Comparison of ENCODE assay signal across 8 cellular contexts in the genomic region with DNA sequence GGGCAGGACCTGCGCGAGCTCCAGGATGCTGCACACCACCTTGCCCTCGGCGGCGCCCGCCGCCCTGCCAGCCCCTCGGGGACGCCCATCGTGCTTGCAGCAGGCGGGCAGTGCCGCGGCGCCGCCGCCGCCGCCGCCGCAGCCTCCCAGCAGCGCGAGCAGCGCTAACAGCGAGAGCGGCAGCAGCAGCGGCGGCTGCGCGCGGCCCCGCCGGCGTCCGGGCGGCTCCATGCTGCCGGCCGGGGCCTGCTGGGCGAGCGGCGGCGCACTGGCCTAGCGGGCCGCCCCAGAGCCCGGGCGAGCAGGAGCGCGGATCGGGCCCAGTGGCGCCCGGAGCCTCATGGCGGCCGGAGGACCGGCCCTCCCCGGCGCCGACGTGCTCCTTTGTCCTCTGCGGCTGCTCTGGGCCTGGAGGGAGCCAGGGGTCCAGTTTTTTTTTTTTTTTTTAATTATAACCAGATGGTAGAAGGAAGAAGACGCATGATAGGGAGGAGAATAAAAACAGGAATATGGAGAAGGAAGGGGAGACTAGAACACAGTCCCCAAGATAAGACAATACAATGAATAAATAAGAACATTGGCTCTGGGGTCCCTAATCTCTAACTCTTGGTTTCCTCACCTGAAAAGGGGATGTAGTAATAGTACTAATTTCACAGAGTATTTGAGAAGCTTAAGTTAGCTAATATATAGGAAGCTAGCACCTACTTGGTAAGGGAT. TPM values are rescaled to one million over a fixed set of nuclear protein-coding genes. Genes with fewer than 3 reads are reported as not detected.
DNase-seq lines count a peak whose midpoint lies in the region; ATAC-seq, FAIRE-seq and TF ChIP-seq lines count a peak whose summit lies in the region.

No MANE protein-coding gene starts in this region.

- H3K4me2 ChIP-seq in A549 = peak overlapping the region; percentile 63

- H3K27ac Mint-ChIP-seq in HFFc6 = no peak overlapping the region; the same call in 1 of the 2 replicates

- H3K4me3 ChIP-seq in A549 (peak overlapping the region; percentile 37), body of pancreas (no peak overlapping the region), upper lobe of right lung (no peak overlapping the region)

- ATAC-seq in A549 (peak; percentile 94 to 95), body of pancreas (peak; percentile 91), left colon (peak; percentile 95), upper lobe of right lung (peak; percentile 93), HG02571 (IDR thresholded peaks at IDR 0.05; ENCODE audit: unreplicated experiment) (no peak), HG03097 (IDR thresholded peaks at IDR 0.05; ENCODE audit: low FRiP score, unreplicated experiment) (no peak)

- no peak for TF ChIP-seq RAD21 in A549 (conservative IDR thresholded peaks at IDR 0.05 in 1 of 2, IDR thresholded peaks at IDR 0.05 in 1 of 2)

- FAIRE-seq in A549 (lab: Jason Lieb, UNC) = no peak

- no peaks in the 10 kb centered on the region for H3K9me3 Mint-ChIP-seq in HFFc6

- H3K4me1 ChIP-seq in A549 (no peaks in the 10 kb centered on the region), body of pancreas (no peaks in the 10 kb centered on the region), upper lobe of right lung (no peaks in the 10 kb centered on the region)

- H3K4me1 Mint-ChIP-seq in HFFc6 (ENCODE audit: low read depth) = 0 out of 2 replicates have a peak, but pooled peaks cover 4% of the 10 kb centered on the region

- H3K9me3 ChIP-seq in A549 (no peaks in the 10 kb centered on the region), body of pancreas (no peaks in the 10 kb centered on the region), upper lobe of right lung (no peaks in the 10 kb centered on the region)

- no peaks in the 10 kb centered on the region for H3K36me3 Mint-ChIP-seq in HFFc6 (ENCODE audit: low read depth)

- peaks cover 10% of the 10 kb centered on the region for H3K27me3 Mint-ChIP-seq in HFFc6 (ENCODE audit: insufficient read depth)

- no peak for TF ChIP-seq EP300 in A549 (IDR thresholded peaks at IDR 0.05)

- H3K27ac ChIP-seq in A549 (peak overlapping the region; percentile 76 to 89), body of pancreas (peak overlapping the region in 3 of 4 donors; percentile 27 to 68 (median 30)), upper lobe of right lung (no peak overlapping the region)

- intact Hi-C loops in body of pancreas (cut with DNase I) = no loop called here
- intact Hi-C loops in left colon (cut with DNase I, micrococcal nuclease) = no loop called here
- intact Hi-C loops in upper lobe of right lung (cut with DNase I) = no loop called here

- peak; percentile 38 for TF ChIP-seq POLR2A in A549 (IDR thresholded peaks at IDR 0.05; ENCODE audit: low read length)
- no peak for TF ChIP-seq POLR2A in body of pancreas (IDR thresholded peaks at IDR 0.05)

- 1% methylated on average over 19 of the region's 59 CpGs for WGBS in A549 (ENCODE audit: missing lambda C conversion rate)
- 27 to 50% methylated on average over 14 to 29 of the region's 59 CpGs for WGBS in body of pancreas, 2 donors

- no peak for TF ChIP-seq CTCF in A549 (IDR thresholded peaks at IDR 0.05)
- no peak for TF ChIP-seq CTCF in HFFc6 (IDR thresholded peaks at IDR 0.05)
- TF ChIP-seq CTCF in body of pancreas (IDR thresholded peaks at IDR 0.05) = no peak
- no peak for TF ChIP-seq CTCF in upper lobe of right lung (IDR thresholded peaks at IDR 0.05)

- H3K27me3 ChIP-seq in body of pancreas = no peaks in the 10 kb centered on the region
- H3K27me3 ChIP-seq in upper lobe of right lung = no peaks in the 10 kb centered on the region

- peak; percentile 26 to 27 for DNase-seq in A549 (ENCODE audit: low read depth in 1 of 2, low spot score in 1 of 2)
- DNase-seq in HFFc6 = no peak
- peak in 2 of 4 donors; percentile 46 to 61 for DNase-seq in body of pancreas
- DNase-seq in left colon = no peak
- peak; percentile 63 for DNase-seq in upper lobe of right lung
- DNase-seq in COLO829 (ENCODE audit: low spot score) = no peak

- CTCF ChIA-PET in A549 (lab: Yijun Ruan, JAX) = no interaction called here

- H3K36me3 ChIP-seq in body of pancreas (replicated peaks in 1 of 2; ENCODE audit: insufficient read depth in 1 of 2, low read depth in 2 of 2) (no peaks in the 10 kb centered on the region), upper lobe of right lung (no peaks in the 10 kb centered on the region)

- POLR2A ChIA-PET in A549 (lab: Yijun Ruan, JAX) = no interaction called here

- peak overlapping the region; percentile 61 for H3K4me3 Mint-ChIP-seq in HFFc6

TF ChIP-seq in A549, 52 proteins besides CTCF, POLR2A, EP300 and RAD21:
- TF ChIP-seq NPAS2 (CRISPR knock-in tag; IDR thresholded peaks at IDR 0.05; ENCODE audit: borderline replicate concordance) (no peak), ELK1 (IDR thresholded peaks at IDR 0.05; ENCODE audit: low read depth, low read length) (no peak), JUN (IDR thresholded peaks at IDR 0.05) (0 out of 5 replicates have a peak, but pooled peaks of 1 of the 2 experiments have one; percentile 26), GATA3 (IDR thresholded peaks at IDR 0.05; ENCODE audit: borderline replicate concordance) (no peak)
TF ChIP-seq in A549: peak in this region for 1.

RNA-seq across cellular contexts. Expression of gene ANKRD62, which starts 17.1 kb away (rescaled TPM):
- polyA plus RNA-seq in A549 (2011; rRNA removed) (not detected in 2 replicates), A549 (2017; fragmentation: RNase III; extraction: RNeasy Plus Mini Kit Qiagen cat#74134 plus additional on column Dnase treatment) (not detected in 3 replicates)
- polyA plus RNA-seq in A549 (2012; cell fraction: cytosol; rRNA removed) = not detected in 2 replicates
- not detected in 2 replicates for polyA plus RNA-seq in A549 (2012; cell fraction: nucleus; rRNA removed)
- polyA minus RNA-seq in A549 (2011; rRNA and poly(A)+ RNA removed) = not detected in 2 replicates
- not detected for total RNA-seq in HFFc6 (2021; fragmentation: NEBNext Ultra II Directional; extraction: Animal tissue kit (Norgen Biotek cat#: 25700))
- total RNA-seq in body of pancreas (10 to 100 TPM; 13.0 to 14.2 TPM), left colon (under 1 TPM; 0.37 to 0.73 TPM), upper lobe of right lung (0.12 TPM)

Comparison
In these comparisons a context has a peak if more than half of its experiments do, and no peak if none do; other contexts are left out.
1. ATAC-seq: peak in A549 (2 of 2), body of pancreas (single experiment), left colon (single experiment) and upper lobe of right lung (single experiment); none in HG02571 (single experiment) and HG03097 (single experiment).
2. DNase-seq: peak in A549 (2 of 2) and upper lobe of right lung (single experiment); none in HFFc6 (single experiment), left colon (0 of 2) and COLO829 (single experiment).
3. RNA of gene ANKRD62, which starts 17.1 kb away (total RNA-seq): 13.0 to 14.2 TPM in body of pancreas; 0.37 to 0.73 TPM in left colon, 0.12 TPM in upper lobe of right lung (single experiment) and not detected in HFFc6; every median in the first group is over 4 times any median in the second.